In genomic region chr1:183159960-183160359, GRCh38 we compare ENCODE assay signal across 10 cellular contexts. TPM values are rescaled to one million over a fixed set of nuclear protein-coding genes. Genes with fewer than 3 reads are reported as not detected.
A peak's percentile ranks its signal among the peaks of the same experiment; 100 is the strongest.
DNase-seq lines count a peak whose midpoint lies in the region; ATAC-seq and TF ChIP-seq lines count a peak whose summit lies in the region.
"Had no signal": no experiment of that assay in that cellular context is flagged by ENCODE, and none has a peak within 500 bp of the region (broad histone marks: within the 10 kb centered on the region; RNA-seq: fewer than 3 reads in every experiment).

No MANE protein-coding gene starts in this region.

- intact Hi-C loops in transverse colon (cut with DNase I; ENCODE audit: low total_unique reads): no loop called here

- H3K27ac ChIP-seq in Peyer's patch (no peak overlapping the region), transverse colon (peak overlapping the region; percentile 14 to 60 (median 45))

- in situ Hi-C loops in transverse colon (cut with MboI; ENCODE audit: low pct_ligation_motif_present in 1 of 4, low pct_unique_long_range_greater_than_20kb in 1 of 4, low sequenced_read_pairs in 3 of 4): no loop called here

- H3K36me3 ChIP-seq in Peyer's patch (no peaks in the 10 kb centered on the region), transverse colon (no peaks in the 10 kb centered on the region)

- no peaks in the 10 kb centered on the region for H3K4me1 Mint-ChIP-seq in naive thymus-derived CD8-positive, alpha-beta T cell
- H3K4me1 Mint-ChIP-seq: neural crest cell had no signal

- H3K27me3 Mint-ChIP-seq in naive thymus-derived CD8-positive, alpha-beta T cell: peaks cover 0 to 6% (median 0%) of the 10 kb centered on the region in 5 donors

- H3K4me1 ChIP-seq in Peyer's patch: peaks cover 0 to 4% (median 0%) of the 10 kb centered on the region in 4 donors
- peaks cover 0 to 4% (median 0%) of the 10 kb centered on the region in 4 donors for H3K4me1 ChIP-seq in transverse colon

- H3K4me3 ChIP-seq in Peyer's patch (no peak overlapping the region), transverse colon (no peak overlapping the region)

- no peak for ATAC-seq in naive thymus-derived CD8-positive, alpha-beta T cell

- H3K27ac Mint-ChIP-seq in naive thymus-derived CD8-positive, alpha-beta T cell: no peak overlapping the region

- 60 to 68% methylated on average over 7 to 8 of the region's 9 CpGs for WGBS in transverse colon (ENCODE audit: low coverage in 1 of 2), 2 donors

- TF ChIP-seq CTCF in Peyer's patch (IDR thresholded peaks at IDR 0.05) (no peak), transverse colon (IDR thresholded peaks at IDR 0.05) (no peak)

- no peak for TF ChIP-seq POLR2A in Peyer's patch (IDR thresholded peaks at IDR 0.05)
- TF ChIP-seq POLR2A in transverse colon (IDR thresholded peaks at IDR 0.05): no peak
- TF ChIP-seq POLR2A in erythroblast (IDR thresholded peaks at IDR 0.05; ENCODE audit: low read length): no peak

- H3K36me3 Mint-ChIP-seq in naive thymus-derived CD8-positive, alpha-beta T cell: no peaks in the 10 kb centered on the region

- H3K9me3 ChIP-seq in Peyer's patch (no peaks in the 10 kb centered on the region), transverse colon (no peaks in the 10 kb centered on the region)

- no peaks in the 10 kb centered on the region for H3K9me3 Mint-ChIP-seq in naive thymus-derived CD8-positive, alpha-beta T cell
- H3K9me3 Mint-ChIP-seq: neural crest cell had no signal

- POLR2A ChIA-PET in naive thymus-derived CD8-positive, alpha-beta T cell (lab: Charles Lee): no interaction called here

- DNase-seq in HT-29 (ENCODE audit: low spot score): peak; percentile 96
- peak in 2 of 3 donors; percentile 86 to 90 for DNase-seq in Peyer's patch
- peak; percentile 68 for DNase-seq in iPS-NIHi11 (ENCODE audit: low spot score)
- peak; percentile 91 for DNase-seq in transverse colon
- no peak for DNase-seq in erythroblast (lab: John Stamatoyannopoulos, UW)
- no peak for DNase-seq in SW 1271 (lab: John Stamatoyannopoulos, UW)
- DNase-seq in naive thymus-derived CD8-positive, alpha-beta T cell: no peak
- DNase-seq: activated effector memory CD4-positive, alpha-beta T cell treated with anti-CD3 and anti-CD28 coated beads, Interleukin-2, amount 50 U/mL, for 16 hours; hippocampal formation had no signal

- no peak for TF ChIP-seq EP300 in transverse colon (IDR thresholded peaks at IDR 0.05; ENCODE audit: low read depth)

- no peaks in the 10 kb centered on the region for H3K27me3 ChIP-seq in Peyer's patch
- no peaks in the 10 kb centered on the region for H3K27me3 ChIP-seq in transverse colon

- H3K4me3 Mint-ChIP-seq in naive thymus-derived CD8-positive, alpha-beta T cell: no peak overlapping the region
- H3K4me3 Mint-ChIP-seq: neural crest cell had no signal

RNA-seq across cellular contexts. Expression of gene LAMC2, which starts 26.1 kb away (rescaled TPM):
- total RNA-seq in HT-29 (2014; rRNA removed; shearing (Covaris generic)): 4.3 and 5.0 TPM in 2 replicates
- 10 to 100 TPM in 3 of 4 donors, 1 to 10 TPM in 1; 3.3 to 29.7 (median 17.3) TPM for total RNA-seq in Peyer's patch
- total RNA-seq in transverse colon: 10 to 100 TPM in 2 of 4 donors, 1 to 10 TPM in 2; 9.7 to 25.9 (median 16.1) TPM
- total RNA-seq in naive thymus-derived CD8-positive, alpha-beta T cell: not detected
- polyA plus RNA-seq in naive thymus-derived CD8-positive, alpha-beta T cell: not detected
- total RNA-seq: neural crest cell had no signal

Comparison
In these comparisons a context has a peak if more than half of its experiments do, and no peak if none do; other contexts are left out.
1. DNase-seq: peak in HT-29 (single experiment), Peyer's patch (2 of 3), iPS-NIHi11 (single experiment) and transverse colon (single experiment); none in erythroblast (0 of 2), SW 1271 (0 of 2) and naive thymus-derived CD8-positive, alpha-beta T cell (0 of 10).
2. H3K27ac ChIP-seq: peak in transverse colon (4 of 4); none in Peyer's patch (0 of 4).